In genomic region chr14:20687362-20688166, GRCh38 we compare ENCODE assay signal across 1 cellular context.
TF ChIP-seq lines count a peak whose summit lies in the region.

No MANE protein-coding gene starts in this region.

TF ChIP-seq in liver, 16 proteins besides CTCF, POLR2A, EP300 and RAD21:
- TF ChIP-seq JUND (IDR thresholded peaks at IDR 0.05) (no peak), SP1 (IDR thresholded peaks at IDR 0.05) (peak; percentile 70), HNF4G (IDR thresholded peaks at IDR 0.05) (peak; percentile 43), GABPA (IDR thresholded peaks at IDR 0.05 in 1 of 2, conservative IDR thresholded peaks at IDR 0.05 in 1 of 2) (no peak), ATF3 (IDR thresholded peaks at IDR 0.05) (no peak), FOXA2 (IDR thresholded peaks at IDR 0.05) (peak; percentile 30), MAX (IDR thresholded peaks at IDR 0.05) (no peak), FOXA1 (IDR thresholded peaks at IDR 0.05) (no peak), TAF1 (conservative IDR thresholded peaks at IDR 0.05) (peak; percentile 57), EGR1 (IDR thresholded peaks at IDR 0.05; ENCODE audit: low read depth in 2 of 2) (no peak), NR2F2 (IDR thresholded peaks at IDR 0.05) (no peak), REST (IDR thresholded peaks at IDR 0.05) (no peak), HNF4A (conservative IDR thresholded peaks at IDR 0.05) (peak; percentile 39 to 82), ZBTB33 (IDR thresholded peaks at IDR 0.05) (no peak), RXRA (IDR thresholded peaks at IDR 0.05) (peak in 1 of 2 donors; percentile 14), YY1 (IDR thresholded peaks at IDR 0.05) (no peak)
TF ChIP-seq in liver: peak in this region for 6.
